Comparison of ENCODE assay signal across 25 cellular contexts in the genomic region with DNA sequence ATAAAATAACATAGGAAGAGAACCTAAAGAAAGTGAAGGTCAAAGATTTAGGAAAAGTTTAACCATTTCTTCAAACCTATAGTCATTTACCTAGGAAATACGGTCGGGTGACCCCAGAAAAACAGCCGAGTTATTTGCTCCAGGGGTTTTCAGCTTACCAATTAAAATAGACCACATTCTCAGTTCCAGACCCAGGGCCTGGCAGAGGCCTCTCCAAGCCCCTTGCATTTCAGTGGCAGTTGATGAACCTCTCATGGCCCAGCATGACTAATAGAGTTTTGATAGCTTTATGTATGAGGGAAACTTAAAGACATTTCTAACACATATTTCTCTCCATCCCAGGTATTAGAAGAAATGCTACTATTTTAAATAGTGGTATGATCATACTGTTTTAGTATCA.
DNase-seq lines count a peak whose midpoint lies in the region; ATAC-seq, FAIRE-seq and TF ChIP-seq lines count a peak whose summit lies in the region.
"Had no signal": no experiment of that assay in that cellular context is flagged by ENCODE, and none has a peak within 500 bp of the region (broad histone marks: within the 10 kb centered on the region; RNA-seq: fewer than 3 reads in every experiment).

No MANE protein-coding gene starts in this region.

- TF ChIP-seq POLR2A in endothelial cell of umbilical vein (IDR thresholded peaks at IDR 0.05; ENCODE audit: low read depth, low read length), result no peak

- DNase-seq in ELR (ENCODE audit: low read depth) (peak; percentile 46), endothelial cell of umbilical vein (ENCODE audit: low read depth, low spot score) (no peak), renal cortical epithelial cell (ENCODE audit: low read depth) (peak; percentile 80), NCI-H774 (lab: John Stamatoyannopoulos, UW) (no peak), Karpas-422 (no peak), NCI-H1105 (lab: John Stamatoyannopoulos, UW) (no peak)
- DNase-seq: activated CD4-positive, alpha-beta T cell treated with anti-CD3 and anti-CD28 coated beads for 36 hours; activated CD8-positive, alpha-beta memory T cell treated with anti-CD3 and anti-CD28 coated beads, Interleukin-2, amount 50 U/mL, for 4 hours; activated naive CD4-positive, alpha-beta T cell treated with Interleukin-2 at 50 U/mL for 16 hours; AML-193; DMS153; head of caudate nucleus; NCI-H1417; NK-92 treated with Interleukin-12 subunit alpha and Interleukin-12 subunit beta, amount 100 ng/mL, for 24 hours; posterior cingulate gyrus; SHP77 treated with DMSO at 0.1 percent for 48 hours; spleen; stimulated activated naive CD8-positive, alpha-beta T cell treated with anti-CD3 and anti-CD28 coated beads, Interleukin-15, Interleukin-2, amounts not matched to agents 100 U/mL and 50 U/mL, for 24 hours; T-helper 9 cell; uterus had no signal

- H3K9me1 ChIP-seq in endothelial cell of umbilical vein (replicated peaks; ENCODE audit: control insufficient read depth, extremely low read depth, insufficient read depth, low read length), result no peaks in the 10 kb centered on the region

- H3K27ac ChIP-seq in endothelial cell of umbilical vein (ENCODE audit: insufficient read depth, low read depth, low read length) (peak overlapping the region; percentile 95), Karpas-422 (ENCODE audit: low read length) (no peak overlapping the region)
- H3K27ac ChIP-seq: ascending aorta, spleen, uterus had no signal

- H2AFZ ChIP-seq in endothelial cell of umbilical vein (ENCODE audit: low read depth, low read length) (no peak overlapping the region), Karpas-422 (ENCODE audit: low read length) (no peak overlapping the region)

- dilution Hi-C loops in endothelial cell of umbilical vein (cut with MboI; ENCODE audit: extremely low pct_ligation_motif_present, low sequenced_read_pairs), result no loop called here

- H3K79me2 ChIP-seq in endothelial cell of umbilical vein (ENCODE audit: control insufficient read depth, insufficient read depth, low read length) (peaks cover 53% of the 10 kb centered on the region), Karpas-422 (ENCODE audit: low read length) (no peaks in the 10 kb centered on the region)

- H3K4me3 ChIP-seq in endothelial cell of umbilical vein (replicated peaks in 1 of 3; ENCODE audit: insufficient read depth in 1 of 3, low read depth in 1 of 3, low read length in 3 of 3) (peak overlapping the region in 1 of 3 experiments; percentile 83), Karpas-422 (ENCODE audit: low read length) (no peak overlapping the region)
- H3K4me3 ChIP-seq: ascending aorta, spleen, uterus had no signal

- ATAC-seq in HG03135 (IDR thresholded peaks at IDR 0.05; ENCODE audit: unreplicated experiment), result peak; percentile 55
- no peak for ATAC-seq in GM19395 (IDR thresholded peaks at IDR 0.05; ENCODE audit: unreplicated experiment)
- ATAC-seq: activated CD4-positive, alpha-beta T cell treated with anti-CD3 and anti-CD28 coated beads for 36 hours; esophagus mucosa; HCT116; stimulated activated naive CD8-positive, alpha-beta T cell treated with anti-CD3 and anti-CD28 coated beads, Interleukin-15, Interleukin-2, amounts not matched to agents 100 U/mL and 50 U/mL, for 24 hours had no signal

- CTCF ChIA-PET in endothelial cell of umbilical vein (lab: Charles Lee), result interaction anchor here (1.0 to 8.4 kb wide), 4 partner anchors 17 to 108 kb away, joined by 3 to 53 read pairs (median 3); no protein-coding TSS in a partner anchor

- no peaks in the 10 kb centered on the region for H3K9me3 ChIP-seq in endothelial cell of umbilical vein (replicated peaks; ENCODE audit: control insufficient read depth, insufficient read depth, low read length)
- H3K9me3 ChIP-seq in Karpas-422 (ENCODE audit: low read length), result no peaks in the 10 kb centered on the region
- H3K9me3 ChIP-seq: ascending aorta, spleen, uterus had no signal

- intact Hi-C loops in endothelial cell of umbilical vein (cut with micrococcal nuclease), result no loop called here

- BruUV-seq in endothelial cell of umbilical vein (replicated peaks; lab: Mats Ljungman, UMichigan), result no TSS peak

- peaks cover 2 to 8% of the 10 kb centered on the region in 2 experiments for H3K36me3 ChIP-seq in endothelial cell of umbilical vein (ENCODE audit: control insufficient read depth in 2 of 2, extremely low read depth in 1 of 2, insufficient read depth in 2 of 2, low read length in 2 of 2)
- H3K36me3 ChIP-seq in Karpas-422 (ENCODE audit: insufficient read depth, low read length), result no peaks in the 10 kb centered on the region
- H3K36me3 ChIP-seq: ascending aorta, spleen, uterus had no signal

- no peaks in the 10 kb centered on the region for H4K20me1 ChIP-seq in endothelial cell of umbilical vein (replicated peaks; ENCODE audit: control insufficient read depth, extremely low read depth, insufficient read depth, low read length)
- no peaks in the 10 kb centered on the region for H4K20me1 ChIP-seq in Karpas-422 (ENCODE audit: insufficient read depth, low read depth, low read length)

- TF ChIP-seq CTCF in endothelial cell of umbilical vein (IDR thresholded peaks at IDR 0.05; ENCODE audit: extremely low read depth in 1 of 2, insufficient read depth in 1 of 2, low read depth in 1 of 2, low read length in 2 of 2), result no peak

- H3K4me1 ChIP-seq in endothelial cell of umbilical vein (ENCODE audit: control insufficient read depth, extremely low read depth, insufficient read depth, low read length) (peaks cover 67% of the 10 kb centered on the region), Karpas-422 (ENCODE audit: low read length) (no peaks in the 10 kb centered on the region)
- H3K4me1 ChIP-seq: uterus had no signal

- no peak overlapping the region for H3K9ac ChIP-seq in endothelial cell of umbilical vein (replicated peaks; ENCODE audit: extremely low read depth, insufficient read depth, low read length)
- H3K9ac ChIP-seq in Karpas-422 (ENCODE audit: low read length), result no peak overlapping the region

- no peaks in the 10 kb centered on the region for H3K9me2 ChIP-seq in Karpas-422 (replicated peaks; ENCODE audit: insufficient read depth, low read length)

- POLR2A ChIA-PET in endothelial cell of umbilical vein (lab: Charles Lee), result interaction anchor here (0.5 kb wide), 1 partner anchor 205 kb away, joined by 5 read pairs; no protein-coding TSS in a partner anchor

- H3K27me3 ChIP-seq in endothelial cell of umbilical vein (ENCODE audit: control insufficient read depth in 2 of 2, insufficient read depth in 2 of 2, low read length in 2 of 2), result no peaks in the 10 kb centered on the region
- no peaks in the 10 kb centered on the region for H3K27me3 ChIP-seq in Karpas-422 (ENCODE audit: low read length)
- H3K27me3 ChIP-seq: ascending aorta, spleen, uterus had no signal

- H3K4me2 ChIP-seq in endothelial cell of umbilical vein (ENCODE audit: insufficient read depth, low read length), result peak overlapping the region; percentile 98
- H3K4me2 ChIP-seq in Karpas-422 (ENCODE audit: low read depth, low read length, poor library complexity, severe bottlenecking), result no peak overlapping the region

- FAIRE-seq in endothelial cell of umbilical vein (lab: Jason Lieb, UNC), result no peak

TF ChIP-seq in endothelial cell of umbilical vein, 7 proteins besides CTCF, POLR2A, EP300 and RAD21:
- TF ChIP-seq POLR2AphosphoS5 (IDR thresholded peaks at IDR 0.05; ENCODE audit: insufficient read depth, low read depth, low read length) (no peak), JUN (IDR thresholded peaks at IDR 0.05; ENCODE audit: borderline replicate concordance, insufficient read depth, insufficient read length, low read depth) (no peak), FOS (IDR thresholded peaks at IDR 0.05; ENCODE audit: borderline replicate concordance, insufficient read depth, low read length) (no peak), MAX (IDR thresholded peaks at IDR 0.05; ENCODE audit: insufficient read depth, insufficient read length) (no peak), MYC (IDR thresholded peaks at IDR 0.05; ENCODE audit: low read depth, low read length) (no peak), GATA2 (IDR thresholded peaks at IDR 0.05; ENCODE audit: insufficient read depth, insufficient read length, low read depth, low read length) (no peak), EZH2 (IDR thresholded peaks at IDR 0.05; ENCODE audit: borderline replicate concordance, low read depth, low read length, severe bottlenecking) (no peak)

Comparison
In these comparisons a context has a peak if more than half of its experiments do, and no peak if none do; other contexts are left out.
1. DNase-seq: peak in ELR (single experiment) and renal cortical epithelial cell (single experiment); none in endothelial cell of umbilical vein (single experiment), NCI-H774 (single experiment), Karpas-422 (single experiment) and NCI-H1105 (single experiment).